8 cellular contexts compared by ENCODE assay signal in the genomic region with DNA sequence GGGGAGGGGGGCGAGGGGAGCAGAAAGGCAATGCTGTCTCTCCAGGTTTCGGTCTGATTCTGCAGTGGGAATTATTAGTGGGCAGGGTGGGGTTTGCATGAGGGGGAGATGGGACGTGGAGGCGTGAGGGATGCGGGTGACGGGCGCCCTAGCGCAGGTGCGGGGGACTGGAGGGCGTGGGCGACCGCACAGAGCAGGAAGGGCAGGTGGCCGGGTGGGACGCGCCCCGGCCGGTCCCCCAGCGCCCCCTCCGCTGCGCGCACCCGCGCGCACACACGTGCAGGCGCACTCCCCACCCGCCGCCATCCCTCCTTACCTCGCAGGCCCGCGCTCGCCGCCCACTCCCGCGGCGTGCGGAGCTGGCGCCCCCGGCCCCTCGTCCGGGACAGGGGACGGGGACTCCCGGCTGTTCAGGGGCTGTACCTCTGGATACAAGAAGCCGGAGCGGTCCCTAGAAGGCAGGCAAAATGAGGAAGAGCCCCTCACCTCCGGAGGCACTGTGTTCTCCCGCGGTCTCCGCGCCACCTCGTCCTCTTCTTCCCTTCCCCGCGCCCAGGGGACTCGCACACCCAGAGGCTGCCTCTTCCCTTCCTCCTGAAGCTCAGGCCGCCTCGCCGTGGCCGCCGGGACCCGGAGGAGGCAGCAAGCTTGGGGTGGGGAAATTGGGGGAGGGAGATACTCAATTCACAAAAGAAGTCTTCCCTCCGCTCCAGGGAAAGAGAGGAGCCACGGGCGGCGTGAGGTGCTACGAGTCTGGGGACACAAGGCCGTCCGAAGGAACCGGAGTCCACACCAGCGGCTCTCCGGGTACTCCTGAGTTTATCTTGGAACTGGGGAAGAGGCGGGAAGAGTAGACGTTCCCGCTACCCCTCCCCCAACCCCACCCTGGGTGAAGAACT. TPM values are rescaled to one million over a fixed set of nuclear protein-coding genes. Genes with fewer than 3 reads are reported as not detected.
DNase-seq lines count a peak whose midpoint lies in the region; ATAC-seq and TF ChIP-seq lines count a peak whose summit lies in the region.

No MANE protein-coding gene starts in this region.

- H3K27ac Mint-ChIP-seq in stimulated activated naive CD8-positive, alpha-beta T cell treated with anti-CD3 and anti-CD28 coated beads, Interleukin-15, Interleukin-2, amounts not matched to agents 100 ng/mL and 50 ng/mL, for 24 hours: no peak overlapping the region

- no peak for DNase-seq in stimulated activated naive CD8-positive, alpha-beta T cell treated with anti-CD3 and anti-CD28 coated beads, Interleukin-15, Interleukin-2, amounts not matched to agents 100 U/mL and 50 U/mL, for 24 hours
- DNase-seq in astrocyte of the hippocampus (ENCODE audit: low read depth, low spot score) (peak; percentile 23), lung (ENCODE audit: low spot score) (no peak), upper lobe of left lung (peak; percentile 20 to 85), activated T-cell treated with anti-CD3 and anti-CD28 coated beads for 4 hours (no peak)

- peaks cover 18% of the 10 kb centered on the region for H3K4me1 Mint-ChIP-seq in stimulated activated naive CD8-positive, alpha-beta T cell treated with anti-CD3 and anti-CD28 coated beads, Interleukin-15, Interleukin-2, amounts not matched to agents 100 ng/mL and 50 ng/mL, for 24 hours (ENCODE audit: low read depth)

- peaks cover 68% of the 10 kb centered on the region for H3K27me3 Mint-ChIP-seq in stimulated activated naive CD8-positive, alpha-beta T cell treated with anti-CD3 and anti-CD28 coated beads, Interleukin-15, Interleukin-2, amounts not matched to agents 100 ng/mL and 50 ng/mL, for 24 hours

- H3K27ac ChIP-seq in lung (ENCODE audit: low read depth in 1 of 2, low read length in 1 of 2) (no peak overlapping the region), upper lobe of left lung (no peak overlapping the region)

- no peaks in the 10 kb centered on the region for H3K27me3 ChIP-seq in lung (ENCODE audit: control insufficient read depth, insufficient read depth)
- peaks cover 0 to 21% (median 8%) of the 10 kb centered on the region in 4 donors for H3K27me3 ChIP-seq in upper lobe of left lung

- H3K4me1 ChIP-seq in lung (ENCODE audit: control insufficient read depth in 2 of 2, insufficient read depth in 2 of 2, low read length in 2 of 2) (peaks cover 0 to 5% of the 10 kb centered on the region in 2 donors), upper lobe of left lung (peaks cover 7 to 29% (median 19%) of the 10 kb centered on the region in 4 donors)

- ATAC-seq in stimulated activated naive CD8-positive, alpha-beta T cell treated with anti-CD3 and anti-CD28 coated beads, Interleukin-15, Interleukin-2, amounts not matched to agents 100 U/mL and 50 U/mL, for 24 hours: no peak
- ATAC-seq in lung (ENCODE audit: insufficient read depth, low FRiP score): peak; percentile 15
- ATAC-seq in upper lobe of left lung (ENCODE audit: low FRiP score in 2 of 2): peak; percentile 24 to 45
- ATAC-seq in GM18909 (IDR thresholded peaks at IDR 0.05; ENCODE audit: poor library complexity, unreplicated experiment): no peak
- no peak for ATAC-seq in GM21360 (IDR thresholded peaks at IDR 0.05; ENCODE audit: unreplicated experiment)

- no peak for TF ChIP-seq EP300 in upper lobe of left lung (IDR thresholded peaks at IDR 0.05)

- H3K36me3 ChIP-seq in lung (ENCODE audit: control insufficient read depth in 2 of 2, insufficient read depth in 2 of 2, low read length in 2 of 2) (no peaks in the 10 kb centered on the region), upper lobe of left lung (no peaks in the 10 kb centered on the region)

- H3K36me3 Mint-ChIP-seq in stimulated activated naive CD8-positive, alpha-beta T cell treated with anti-CD3 and anti-CD28 coated beads, Interleukin-15, Interleukin-2, amounts not matched to agents 100 ng/mL and 50 ng/mL, for 24 hours (ENCODE audit: low read depth): no peaks in the 10 kb centered on the region

- H3K9me3 ChIP-seq in lung (ENCODE audit: control insufficient read depth in 2 of 2, insufficient read depth in 1 of 2, low read length in 1 of 2) (no peaks in the 10 kb centered on the region), upper lobe of left lung (no peaks in the 10 kb centered on the region)

- WGBS in lung, 2 donors: 0 to 1% methylated on average over 57 to 73 of the region's 73 CpGs
- 1 to 3% methylated on average over 23 to 40 of the region's 73 CpGs for WGBS in upper lobe of left lung, 2 donors

- H3K9me3 Mint-ChIP-seq in stimulated activated naive CD8-positive, alpha-beta T cell treated with anti-CD3 and anti-CD28 coated beads, Interleukin-15, Interleukin-2, amounts not matched to agents 100 ng/mL and 50 ng/mL, for 24 hours: no peaks in the 10 kb centered on the region

- TF ChIP-seq CTCF in lung (IDR thresholded peaks at IDR 0.05; ENCODE audit: control extremely low read depth, extremely low read depth): no peak
- no peak for TF ChIP-seq CTCF in upper lobe of left lung (IDR thresholded peaks at IDR 0.05)

- peak overlapping the region; percentile 10 for H3K4me3 Mint-ChIP-seq in stimulated activated naive CD8-positive, alpha-beta T cell treated with anti-CD3 and anti-CD28 coated beads, Interleukin-15, Interleukin-2, amounts not matched to agents 100 ng/mL and 50 ng/mL, for 24 hours

- peak overlapping the region; percentile 19 for H3K4me3 ChIP-seq in lung
- H3K4me3 ChIP-seq in upper lobe of left lung: peak overlapping the region in 3 of 4 donors; percentile 32 to 53 (median 49)

- no peak for TF ChIP-seq POLR2A in upper lobe of left lung (IDR thresholded peaks at IDR 0.05)

RNA-seq across cellular contexts. Expression of gene GABRB2, which starts 1.3 kb away (rescaled TPM):
- total RNA-seq in lung: 1 to 10 TPM; 1.4 to 6.8 TPM
- polyA plus RNA-seq in lung: under 1 TPM; 0.28 to 0.31 TPM
- 1 to 10 TPM in 2 of 6 donors, under 1 TPM in 3, not detected in 1; 0.39 to 1.5 (median 0.63) TPM for total RNA-seq in upper lobe of left lung

Comparison
In these comparisons a context has a peak if more than half of its experiments do, and no peak if none do; other contexts are left out.
1. ATAC-seq: peak in lung (single experiment) and upper lobe of left lung (2 of 2); none in stimulated activated naive CD8-positive, alpha-beta T cell treated with anti-CD3 and anti-CD28 coated beads, Interleukin-15, Interleukin-2, amounts not matched to agents 100 U/mL and 50 U/mL, for 24 hours (single experiment), GM18909 (single experiment) and GM21360 (single experiment).
2. DNase-seq: peak in astrocyte of the hippocampus (single experiment) and upper lobe of left lung (2 of 2); none in stimulated activated naive CD8-positive, alpha-beta T cell treated with anti-CD3 and anti-CD28 coated beads, Interleukin-15, Interleukin-2, amounts not matched to agents 100 U/mL and 50 U/mL, for 24 hours (single experiment), lung (single experiment) and activated T-cell treated with anti-CD3 and anti-CD28 coated beads for 4 hours (single experiment).